13 cellular contexts compared by ENCODE assay signal in genomic region chr21:34593423-34593822, GRCh38. TPM values are rescaled to one million over a fixed set of nuclear protein-coding genes. Genes with fewer than 3 reads are reported as not detected.
DNase-seq lines count a peak whose midpoint lies in the region; ATAC-seq lines count a peak whose summit lies in the region.
"Had no signal": no experiment of that assay in that cellular context is flagged by ENCODE, and none has a peak within 500 bp of the region (broad histone marks: within the 10 kb centered on the region; RNA-seq: fewer than 3 reads in every experiment).

No MANE protein-coding gene starts in this region.

- H3K36me3 ChIP-seq in trophoblast cell (ENCODE audit: control insufficient read depth in 1 of 2, insufficient read depth in 2 of 2, low read length in 2 of 2) = no peaks in the 10 kb centered on the region
- H3K36me3 ChIP-seq: SJSA1 had no signal

- H3K27me3 Mint-ChIP-seq in immature natural killer cell (ENCODE audit: low read depth in 3 of 3) = peaks cover 0 to 7% (median 4%) of the 10 kb centered on the region in 3 donors
- no peaks in the 10 kb centered on the region for H3K27me3 Mint-ChIP-seq in natural killer cell treated with Interleukin-12 subunit alpha and Interleukin-12 subunit beta and Interleukin-15 and Interleukin-18, amount 100 ng/mL, for 72 hours

- H4K8ac ChIP-seq in trophoblast cell (ENCODE audit: low read depth, low read length) = no peak overlapping the region

- peaks cover 21 to 26% of the 10 kb centered on the region in 2 donors for H3K4me1 Mint-ChIP-seq in immature natural killer cell
- H3K4me1 Mint-ChIP-seq in natural killer cell treated with Interleukin-12 subunit alpha and Interleukin-12 subunit beta and Interleukin-15 and Interleukin-18, amount 100 ng/mL, for 72 hours (ENCODE audit: low read depth in 2 of 2) = peaks cover 20 to 25% of the 10 kb centered on the region in 2 donors

- H2BK12ac ChIP-seq in trophoblast cell (ENCODE audit: low read length) = no peak overlapping the region

- H3K18ac ChIP-seq in trophoblast cell (ENCODE audit: low read length) = no peak overlapping the region

- H3K4me1 ChIP-seq in trophoblast cell (ENCODE audit: control insufficient read depth in 1 of 2, insufficient read depth in 2 of 2, low read length in 2 of 2) = peaks cover 12 to 18% of the 10 kb centered on the region in 2 experiments
- H3K4me1 ChIP-seq: SJSA1, testis had no signal

- peak overlapping the region; percentile 2 for H2BK120ac ChIP-seq in trophoblast cell (ENCODE audit: insufficient read depth, low read length, poor library complexity)

- no peak overlapping the region for H4K12ac ChIP-seq in trophoblast cell (ENCODE audit: low read depth, low read length)

- no peak overlapping the region for H3K14ac ChIP-seq in trophoblast cell (ENCODE audit: low read length)

- H3K4me3 ChIP-seq in trophoblast cell (ENCODE audit: low read depth, low read length) = no peak overlapping the region
- H3K4me3 ChIP-seq: GM12878, SJSA1, testis had no signal

- no peak overlapping the region for H4K91ac ChIP-seq in trophoblast cell (ENCODE audit: low read depth, low read length)

- H3K9ac ChIP-seq in trophoblast cell (ENCODE audit: low read length) = no peak overlapping the region

- H2AK5ac ChIP-seq in trophoblast cell (ENCODE audit: low read length) = no peak overlapping the region

- no peak overlapping the region for H3K4me2 ChIP-seq in trophoblast cell (ENCODE audit: low read length)

- DNase-seq in DMS79 treated with DMSO at 0.1 percent for 48 hours (lab: John Stamatoyannopoulos, UW) (peak; percentile 98), NCI-H2081 (lab: John Stamatoyannopoulos, UW) (peak; percentile 63 to 93), trophoblast cell (no peak), immature natural killer cell (no peak), sciatic nerve (ENCODE audit: low spot score) (no peak)
- DNase-seq in activated CD8-positive, alpha-beta memory T cell treated with anti-CD3 and anti-CD28 coated beads, Interleukin-2, amount 50 U/mL, for 4 hours = no peak
- DNase-seq in natural killer cell treated with Interleukin-12 subunit alpha and Interleukin-12 subunit beta and Interleukin-15 and Interleukin-18, amount 100 ng/mL, for 72 hours (ENCODE audit: low spot score) = no peak
- DNase-seq: activated CD8-positive, alpha-beta memory T cell treated with anti-CD3 and anti-CD28 coated beads for 24 hours; activated gamma-delta T cell treated with Interleukin-2 at 50 U/mL for 16 hours; testis had no signal

- H3K27ac Mint-ChIP-seq in immature natural killer cell = no peak overlapping the region
- H3K27ac Mint-ChIP-seq in natural killer cell treated with Interleukin-12 subunit alpha and Interleukin-12 subunit beta and Interleukin-15 and Interleukin-18, amount 100 ng/mL, for 72 hours = no peak overlapping the region

- peaks cover 2% of the 10 kb centered on the region for H3K9me3 ChIP-seq in trophoblast cell (ENCODE audit: insufficient read depth, low read depth, low read length)
- H3K9me3 ChIP-seq: SJSA1, testis had no signal

- H3K4ac ChIP-seq in trophoblast cell (ENCODE audit: low read depth, low read length) = no peak overlapping the region

- no peak overlapping the region for H3K4me3 Mint-ChIP-seq in immature natural killer cell
- H3K4me3 Mint-ChIP-seq in natural killer cell treated with Interleukin-12 subunit alpha and Interleukin-12 subunit beta and Interleukin-15 and Interleukin-18, amount 100 ng/mL, for 72 hours = no peak overlapping the region

- no CpG with 5 or more reads among the region's 5 CpGs for WGBS in trophoblast cell (ENCODE audit: extremely low coverage, insufficient coverage, insufficient read length)

- no peak overlapping the region for H2AFZ ChIP-seq in trophoblast cell (ENCODE audit: insufficient read depth, low read length, poor library complexity)

- H3K9me3 Mint-ChIP-seq in immature natural killer cell = no peaks in the 10 kb centered on the region
- H3K9me3 Mint-ChIP-seq in natural killer cell treated with Interleukin-12 subunit alpha and Interleukin-12 subunit beta and Interleukin-15 and Interleukin-18, amount 100 ng/mL, for 72 hours = no peaks in the 10 kb centered on the region

- H3K27ac ChIP-seq in angular gyrus (ENCODE audit: low read depth, low read length) = peak overlapping the region; percentile 3
- H3K27ac ChIP-seq in trophoblast cell (ENCODE audit: low read depth, low read length) = no peak overlapping the region
- H3K27ac ChIP-seq: SJSA1, testis had no signal

- intact Hi-C loops in sciatic nerve (cut with DNase I) = no loop called here

- no peak overlapping the region for H2BK5ac ChIP-seq in trophoblast cell (ENCODE audit: low read depth, low read length, poor library complexity)

- no peak for ATAC-seq in natural killer cell treated with Interleukin-12 subunit alpha and Interleukin-12 subunit beta and Interleukin-15 and Interleukin-18, amount 100 ng/mL, for 72 hours
- ATAC-seq in sciatic nerve = no peak
- ATAC-seq: GM12878 had no signal

- peaks cover 2% of the 10 kb centered on the region for H3K79me2 ChIP-seq in trophoblast cell (ENCODE audit: control insufficient read depth, insufficient read depth, low read length, poor library complexity)

- no peaks in the 10 kb centered on the region for H3K36me3 Mint-ChIP-seq in immature natural killer cell
- H3K36me3 Mint-ChIP-seq in natural killer cell treated with Interleukin-12 subunit alpha and Interleukin-12 subunit beta and Interleukin-15 and Interleukin-18, amount 100 ng/mL, for 72 hours = no peaks in the 10 kb centered on the region

- H3K27me3 ChIP-seq in trophoblast cell (ENCODE audit: insufficient read depth, low read length) = no peaks in the 10 kb centered on the region
- H3K27me3 ChIP-seq: SJSA1, testis had no signal

- H3K23ac ChIP-seq in trophoblast cell (ENCODE audit: low read length) = no peak overlapping the region

- H3K79me1 ChIP-seq in trophoblast cell (ENCODE audit: low read length) = peaks cover 15% of the 10 kb centered on the region

RNA-seq across cellular contexts. Expression of gene RCAN1, which starts 21.5 kb away (rescaled TPM):
- polyA plus RNA-seq in trophoblast cell (2013) = 25.1 and 27.0 TPM in 2 replicates
- polyA plus RNA-seq in immature natural killer cell = 10 to 100 TPM; 14.2 to 24.6 (median 17.5) TPM
- total RNA-seq in natural killer cell treated with Interleukin-12 subunit alpha and Interleukin-12 subunit beta and Interleukin-15 and Interleukin-18, amount 100 ng/mL, for 72 hours = 10 to 100 TPM; 10.1 to 11.5 TPM
- 60.9 TPM for total RNA-seq in sciatic nerve

Comparison
In these comparisons a context has a peak if more than half of its experiments do, and no peak if none do; other contexts are left out.
1. DNase-seq: peak in DMS79 treated with DMSO at 0.1 percent for 48 hours (single experiment) and NCI-H2081 (2 of 2); none in trophoblast cell (0 of 2), activated CD8-positive, alpha-beta memory T cell treated with anti-CD3 and anti-CD28 coated beads, Interleukin-2, amount 50 U/mL, for 4 hours (single experiment), immature natural killer cell (0 of 3), natural killer cell treated with Interleukin-12 subunit alpha and Interleukin-12 subunit beta and Interleukin-15 and Interleukin-18, amount 100 ng/mL, for 72 hours (single experiment) and sciatic nerve (single experiment).